In the genomic region with DNA sequence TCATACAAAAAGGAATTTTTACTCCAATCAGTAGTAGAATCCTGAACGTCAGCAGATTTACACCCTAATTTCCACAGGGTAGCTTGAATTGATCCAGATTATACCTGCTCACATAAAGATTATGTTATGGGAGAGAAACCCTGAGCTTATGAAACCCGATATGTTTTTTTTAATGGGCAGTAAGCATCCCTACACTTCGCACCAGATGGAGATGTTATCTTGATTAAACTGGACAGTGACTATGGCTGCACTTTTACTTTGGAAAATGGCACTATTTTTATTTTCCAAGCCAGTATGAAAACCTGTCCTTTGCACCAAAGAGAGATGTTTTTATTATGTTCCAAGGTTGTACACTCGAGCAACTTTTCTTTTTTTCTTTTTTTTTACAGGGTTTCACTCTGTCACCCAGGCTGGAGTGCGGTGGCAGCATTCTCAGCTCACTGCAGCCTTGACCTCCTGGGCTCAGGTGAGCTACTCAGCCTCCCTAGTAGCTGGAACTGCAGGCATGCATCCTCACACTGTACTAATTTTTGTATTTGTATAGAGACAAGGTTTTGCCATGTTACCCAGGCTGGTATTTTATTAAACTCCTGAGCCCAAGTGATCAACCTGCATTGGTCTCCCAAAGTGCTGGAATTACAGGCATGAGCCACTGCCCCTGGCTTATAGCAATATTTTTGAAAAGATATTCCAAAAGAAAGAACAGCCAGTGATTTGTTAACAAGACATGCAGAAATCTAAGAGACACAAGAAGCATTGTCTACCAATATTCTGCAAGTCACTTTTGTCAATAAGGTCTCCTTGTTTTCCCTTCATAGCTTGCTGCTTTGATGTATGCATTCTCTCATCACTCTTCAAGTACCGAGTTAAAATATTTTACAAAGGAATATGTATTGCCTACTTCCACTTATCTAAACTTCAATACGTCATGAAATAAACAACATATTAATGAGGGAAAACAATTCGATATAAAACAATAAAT, we compare ENCODE assay signal across 1 cellular context.
TF ChIP-seq lines count a peak whose summit lies in the region.

No MANE protein-coding gene starts in this region.

TF ChIP-seq in HepG2, 621 proteins besides CTCF, POLR2A, EP300 and RAD21 (continued from another document):
- TF ChIP-seq, protein P1, sequence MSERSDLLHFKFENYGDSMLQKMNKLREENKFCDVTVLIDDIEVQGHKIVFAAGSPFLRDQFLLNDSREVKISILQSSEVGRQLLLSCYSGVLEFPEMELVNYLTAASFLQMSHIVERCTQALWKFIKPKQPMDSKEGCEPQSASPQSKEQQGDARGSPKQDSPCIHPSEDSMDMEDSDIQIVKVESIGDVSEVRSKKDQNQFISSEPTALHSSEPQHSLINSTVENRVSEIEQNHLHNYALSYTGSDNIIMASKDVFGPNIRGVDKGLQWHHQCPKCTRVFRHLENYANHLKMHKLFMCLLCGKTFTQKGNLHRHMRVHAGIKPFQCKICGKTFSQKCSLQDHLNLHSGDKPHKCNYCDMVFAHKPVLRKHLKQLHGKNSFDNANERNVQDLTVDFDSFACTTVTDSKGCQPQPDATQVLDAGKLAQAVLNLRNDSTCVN (CRISPR knock-in tag; IDR thresholded peaks at IDR 0.05; ENCODE audit: borderline replicate concordance), result no peak
- TF ChIP-seq, protein P2, sequence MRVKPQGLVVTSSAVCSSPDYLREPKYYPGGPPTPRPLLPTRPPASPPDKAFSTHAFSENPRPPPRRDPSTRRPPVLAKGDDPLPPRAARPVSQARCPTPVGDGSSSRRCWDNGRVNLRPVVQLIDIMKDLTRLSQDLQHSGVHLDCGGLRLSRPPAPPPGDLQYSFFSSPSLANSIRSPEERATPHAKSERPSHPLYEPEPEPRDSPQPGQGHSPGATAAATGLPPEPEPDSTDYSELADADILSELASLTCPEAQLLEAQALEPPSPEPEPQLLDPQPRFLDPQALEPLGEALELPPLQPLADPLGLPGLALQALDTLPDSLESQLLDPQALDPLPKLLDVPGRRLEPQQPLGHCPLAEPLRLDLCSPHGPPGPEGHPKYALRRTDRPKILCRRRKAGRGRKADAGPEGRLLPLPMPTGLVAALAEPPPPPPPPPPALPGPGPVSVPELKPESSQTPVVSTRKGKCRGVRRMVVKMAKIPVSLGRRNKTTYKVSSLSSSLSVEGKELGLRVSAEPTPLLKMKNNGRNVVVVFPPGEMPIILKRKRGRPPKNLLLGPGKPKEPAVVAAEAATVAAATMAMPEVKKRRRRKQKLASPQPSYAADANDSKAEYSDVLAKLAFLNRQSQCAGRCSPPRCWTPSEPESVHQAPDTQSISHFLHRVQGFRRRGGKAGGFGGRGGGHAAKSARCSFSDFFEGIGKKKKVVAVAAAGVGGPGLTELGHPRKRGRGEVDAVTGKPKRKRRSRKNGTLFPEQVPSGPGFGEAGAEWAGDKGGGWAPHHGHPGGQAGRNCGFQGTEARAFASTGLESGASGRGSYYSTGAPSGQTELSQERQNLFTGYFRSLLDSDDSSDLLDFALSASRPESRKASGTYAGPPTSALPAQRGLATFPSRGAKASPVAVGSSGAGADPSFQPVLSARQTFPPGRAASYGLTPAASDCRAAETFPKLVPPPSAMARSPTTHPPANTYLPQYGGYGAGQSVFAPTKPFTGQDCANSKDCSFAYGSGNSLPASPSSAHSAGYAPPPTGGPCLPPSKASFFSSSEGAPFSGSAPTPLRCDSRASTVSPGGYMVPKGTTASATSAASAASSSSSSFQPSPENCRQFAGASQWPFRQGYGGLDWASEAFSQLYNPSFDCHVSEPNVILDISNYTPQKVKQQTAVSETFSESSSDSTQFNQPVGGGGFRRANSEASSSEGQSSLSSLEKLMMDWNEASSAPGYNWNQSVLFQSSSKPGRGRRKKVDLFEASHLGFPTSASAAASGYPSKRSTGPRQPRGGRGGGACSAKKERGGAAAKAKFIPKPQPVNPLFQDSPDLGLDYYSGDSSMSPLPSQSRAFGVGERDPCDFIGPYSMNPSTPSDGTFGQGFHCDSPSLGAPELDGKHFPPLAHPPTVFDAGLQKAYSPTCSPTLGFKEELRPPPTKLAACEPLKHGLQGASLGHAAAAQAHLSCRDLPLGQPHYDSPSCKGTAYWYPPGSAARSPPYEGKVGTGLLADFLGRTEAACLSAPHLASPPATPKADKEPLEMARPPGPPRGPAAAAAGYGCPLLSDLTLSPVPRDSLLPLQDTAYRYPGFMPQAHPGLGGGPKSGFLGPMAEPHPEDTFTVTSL (CRISPR knock-in tag; IDR thresholded peaks at IDR 0.05; ENCODE audit: borderline replicate concordance), result 0 out of 2 replicates have a peak, but pooled peaks have one; percentile 11
- TF ChIP-seq FOXA3 (CRISPR knock-in tag; IDR thresholded peaks at IDR 0.05), result 0 out of 2 replicates have a peak, but pooled peaks have one; percentile 34
- TF ChIP-seq, protein P3, sequence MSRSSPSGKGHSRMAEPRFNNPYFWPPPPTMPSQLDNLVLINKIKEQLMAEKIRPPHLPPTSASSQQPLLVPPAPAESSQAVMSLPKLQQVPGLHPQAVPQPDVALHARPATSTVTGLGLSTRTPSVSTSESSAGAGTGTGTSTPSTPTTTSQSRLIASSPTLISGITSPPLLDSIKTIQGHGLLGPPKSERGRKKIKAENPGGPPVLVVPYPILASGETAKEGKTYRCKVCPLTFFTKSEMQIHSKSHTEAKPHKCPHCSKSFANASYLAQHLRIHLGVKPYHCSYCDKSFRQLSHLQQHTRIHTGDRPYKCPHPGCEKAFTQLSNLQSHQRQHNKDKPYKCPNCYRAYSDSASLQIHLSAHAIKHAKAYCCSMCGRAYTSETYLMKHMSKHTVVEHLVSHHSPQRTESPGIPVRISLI (CRISPR knock-in tag; IDR thresholded peaks at IDR 0.05; ENCODE audit: borderline replicate concordance), result no peak
- TF ChIP-seq NFE2L2 (IDR thresholded peaks at IDR 0.05; ENCODE audit: low read length), result peak; percentile 63; the same call in 1 of the 2 replicates
- peak; percentile 84; the same call in 1 of the 2 replicates for TF ChIP-seq NFE2 (CRISPR knock-in tag; IDR thresholded peaks at IDR 0.05)
- no peak for TF ChIP-seq SSRP1 (CRISPR knock-in tag; IDR thresholded peaks at IDR 0.05)
